ENCODE assay signal across 8 cellular contexts in genomic region chr10:34739915-34740314, GRCh38.
A peak's percentile ranks its signal among the peaks of the same experiment; 100 is the strongest.
DNase-seq lines count a peak whose midpoint lies in the region; FAIRE-seq and TF ChIP-seq lines count a peak whose summit lies in the region.

No MANE protein-coding gene starts in this region.

- peak overlapping the region; percentile 45 for H3K9ac ChIP-seq in neural cell (ENCODE audit: low read length)

- no peaks in the 10 kb centered on the region for H3F3A ChIP-seq in neural cell (ENCODE audit: insufficient read depth, low read length, poor library complexity, severe bottlenecking)

- no peak for TF ChIP-seq RAD21 in neural cell (conservative IDR thresholded peaks at IDR 0.05)

- no peak for TF ChIP-seq POLR2A in H54 (IDR thresholded peaks at IDR 0.05; ENCODE audit: low read depth, low read length)

- intact Hi-C loops in posterior cingulate gyrus (cut with DNase I) = no loop called here

- TF ChIP-seq CTCF in epithelial cell of esophagus (IDR thresholded peaks at IDR 0.05; ENCODE audit: insufficient read depth, low read depth, low read length, missing control alignments) = no peak
- no peak for TF ChIP-seq CTCF in neural cell (IDR thresholded peaks at IDR 0.05; ENCODE audit: poor library complexity, severe bottlenecking)

- no peak overlapping the region for H2AFZ ChIP-seq in neural cell (ENCODE audit: low read depth, low read length)

- H3K9me2 ChIP-seq in neural cell (ENCODE audit: insufficient read depth, low read length) = no peaks in the 10 kb centered on the region

- H3K27me3 ChIP-seq in neural cell (ENCODE audit: insufficient read depth, low read depth, low read length) = no peaks in the 10 kb centered on the region

- H3K79me2 ChIP-seq in neural cell (replicated peaks; ENCODE audit: insufficient read depth, low read length) = peaks cover 53% of the 10 kb centered on the region

- H4K20me1 ChIP-seq in neural cell (ENCODE audit: insufficient read depth) = no peaks in the 10 kb centered on the region

- no peaks in the 10 kb centered on the region for H3K36me3 ChIP-seq in neural cell (ENCODE audit: insufficient read depth, low read length)

- H3K4me2 ChIP-seq in neural cell (ENCODE audit: low read length) = no peak overlapping the region

- no peak for TF ChIP-seq EP300 in neural cell (conservative IDR thresholded peaks at IDR 0.05; ENCODE audit: poor library complexity, severe bottlenecking)

- peak; percentile 66 for FAIRE-seq in H54 (lab: Jason Lieb, UNC)

- H3K4me3 ChIP-seq in epithelial cell of esophagus (ENCODE audit: low read length) (peak overlapping the region; percentile 2), neural cell (ENCODE audit: low read length) (peak overlapping the region; percentile 58)

- no peaks in the 10 kb centered on the region for H3K9me3 ChIP-seq in neural cell (ENCODE audit: low read length)

- no peak overlapping the region for H3K27ac ChIP-seq in neural cell (ENCODE audit: low read length)

- DNase-seq in H54 (ENCODE audit: insufficient read length, low spot score) = peak; percentile 35
- peak; percentile 55 for DNase-seq in NCI-H524 treated with DMSO at 0.1 percent for 48 hours (lab: John Stamatoyannopoulos, UW)
- peak; percentile 65 for DNase-seq in epithelial cell of esophagus (ENCODE audit: low read depth)
- DNase-seq in activated CD8-positive, alpha-beta memory T cell treated with anti-CD3 and anti-CD28 coated beads for 24 hours = no peak
- no peak for DNase-seq in stimulated activated CD4-positive, alpha-beta T cell treated with anti-CD3 and anti-CD28 coated beads, Interleukin-4, amount 100 ng/mL, for 1 hour
- no peak for DNase-seq in posterior cingulate gyrus
- no peak for DNase-seq in midbrain (lab: John Stamatoyannopoulos, UW)

TF ChIP-seq in neural cell, 6 proteins besides CTCF, POLR2A, EP300 and RAD21:
- no peak for TF ChIP-seq MXI1 (conservative IDR thresholded peaks at IDR 0.05; ENCODE audit: poor library complexity, severe bottlenecking)
- TF ChIP-seq EZH2 (IDR thresholded peaks at IDR 0.05; ENCODE audit: borderline replicate concordance, insufficient read depth, low read length, poor library complexity, severe bottlenecking) = no peak
- TF ChIP-seq SMC3 (conservative IDR thresholded peaks at IDR 0.05; ENCODE audit: poor library complexity) = no peak
- TF ChIP-seq TAF1 (IDR thresholded peaks at IDR 0.05; ENCODE audit: low read depth) = no peak
- no peak for TF ChIP-seq REST (IDR thresholded peaks at IDR 0.05; ENCODE audit: borderline replicate concordance)
- TF ChIP-seq POLR2AphosphoS5 (IDR thresholded peaks at IDR 0.05) = no peak

Comparison
In these comparisons a context has a peak if more than half of its experiments do, and no peak if none do; other contexts are left out.
1. DNase-seq: peak in H54 (single experiment), NCI-H524 treated with DMSO at 0.1 percent for 48 hours (single experiment) and epithelial cell of esophagus (single experiment); none in activated CD8-positive, alpha-beta memory T cell treated with anti-CD3 and anti-CD28 coated beads for 24 hours (single experiment), stimulated activated CD4-positive, alpha-beta T cell treated with anti-CD3 and anti-CD28 coated beads, Interleukin-4, amount 100 ng/mL, for 1 hour (single experiment), posterior cingulate gyrus (0 of 10) and midbrain (single experiment).